In the genomic region with DNA sequence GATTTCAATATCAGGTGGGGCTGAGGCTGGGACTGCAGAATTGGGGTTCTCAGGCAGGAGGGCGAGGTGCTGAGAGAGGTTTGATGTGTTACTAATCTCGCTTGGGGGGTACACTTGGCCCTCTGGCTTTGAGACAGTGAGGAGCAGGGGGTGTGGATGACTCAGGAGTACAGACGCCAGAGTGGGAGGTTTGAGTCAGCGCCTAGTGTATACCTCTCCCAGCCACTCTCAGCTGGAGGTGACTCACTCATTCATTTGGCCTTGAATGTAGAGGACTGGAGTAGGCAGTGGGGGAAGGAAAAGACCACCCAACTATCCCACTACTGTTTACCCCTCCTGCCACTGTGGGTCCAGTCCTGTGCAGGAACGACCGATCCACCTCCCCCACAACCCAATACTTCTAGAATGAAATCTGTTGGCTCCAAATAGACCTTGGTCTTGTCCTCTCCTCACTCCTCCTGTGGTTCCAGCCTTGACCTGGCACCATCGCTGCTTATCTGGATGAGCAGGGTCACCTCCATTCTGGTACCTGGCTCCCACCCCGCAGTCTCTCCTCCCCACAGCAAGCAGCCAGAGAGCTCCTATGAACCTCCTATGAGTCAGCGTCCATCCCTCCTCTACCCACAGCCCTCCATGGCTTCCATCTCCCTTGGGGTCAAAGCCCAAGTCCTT, we compare ENCODE assay signal across 2 cellular contexts.
TF ChIP-seq lines count a peak whose summit lies in the region.

No MANE protein-coding gene starts in this region.

TF ChIP-seq in IMR-90, 13 proteins besides CTCF, POLR2A, EP300 and RAD21:
- TF ChIP-seq MAFK (IDR thresholded peaks at IDR 0.05; ENCODE audit: low read depth, low read length) (0 out of 2 replicates have a peak, but pooled peaks have one; percentile 4), CEBPB (IDR thresholded peaks at IDR 0.05; ENCODE audit: low read depth, low read length) (no peak), BHLHE40 (IDR thresholded peaks at IDR 0.05; ENCODE audit: low read depth, low read length) (no peak), CHD1 (IDR thresholded peaks at IDR 0.05; ENCODE audit: low read depth, low read length) (no peak), FOS (IDR thresholded peaks at IDR 0.05; ENCODE audit: low read depth, low read length) (peak; percentile 98), NFE2L2 (IDR thresholded peaks at IDR 0.05; ENCODE audit: low read depth, low read length) (peak; percentile 64; the same call in 1 of the 2 replicates), MAZ (IDR thresholded peaks at IDR 0.05; ENCODE audit: borderline replicate concordance, low read depth, low read length) (peak; percentile 66), MXI1 (IDR thresholded peaks at IDR 0.05; ENCODE audit: borderline replicate concordance, low read depth, low read length) (no peak), SMC3 (IDR thresholded peaks at IDR 0.05; ENCODE audit: low read depth, low read length) (0 out of 2 replicates have a peak, but pooled peaks have one; percentile 1), RFX5 (IDR thresholded peaks at IDR 0.05; ENCODE audit: low read depth, low read length) (no peak), RCOR1 (IDR thresholded peaks at IDR 0.05; ENCODE audit: insufficient replicate concordance, low read length) (no peak)
- TF ChIP-seq, protein P1, sequence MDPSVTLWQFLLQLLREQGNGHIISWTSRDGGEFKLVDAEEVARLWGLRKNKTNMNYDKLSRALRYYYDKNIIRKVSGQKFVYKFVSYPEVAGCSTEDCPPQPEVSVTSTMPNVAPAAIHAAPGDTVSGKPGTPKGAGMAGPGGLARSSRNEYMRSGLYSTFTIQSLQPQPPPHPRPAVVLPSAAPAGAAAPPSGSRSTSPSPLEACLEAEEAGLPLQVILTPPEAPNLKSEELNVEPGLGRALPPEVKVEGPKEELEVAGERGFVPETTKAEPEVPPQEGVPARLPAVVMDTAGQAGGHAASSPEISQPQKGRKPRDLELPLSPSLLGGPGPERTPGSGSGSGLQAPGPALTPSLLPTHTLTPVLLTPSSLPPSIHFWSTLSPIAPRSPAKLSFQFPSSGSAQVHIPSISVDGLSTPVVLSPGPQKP (IDR thresholded peaks at IDR 0.05; ENCODE audit: borderline replicate concordance, low read depth, low read length), result no peak
- TF ChIP-seq, protein P2, sequence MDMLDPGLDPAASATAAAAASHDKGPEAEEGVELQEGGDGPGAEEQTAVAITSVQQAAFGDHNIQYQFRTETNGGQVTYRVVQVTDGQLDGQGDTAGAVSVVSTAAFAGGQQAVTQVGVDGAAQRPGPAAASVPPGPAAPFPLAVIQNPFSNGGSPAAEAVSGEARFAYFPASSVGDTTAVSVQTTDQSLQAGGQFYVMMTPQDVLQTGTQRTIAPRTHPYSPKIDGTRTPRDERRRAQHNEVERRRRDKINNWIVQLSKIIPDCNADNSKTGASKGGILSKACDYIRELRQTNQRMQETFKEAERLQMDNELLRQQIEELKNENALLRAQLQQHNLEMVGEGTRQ (IDR thresholded peaks at IDR 0.05; ENCODE audit: low read depth, low read length), result no peak

TF ChIP-seq in K562, 482 proteins besides CTCF, POLR2A, EP300 and RAD21 (continues in another document):
- TF ChIP-seq SP1 (CRISPR knock-in tag; IDR thresholded peaks at IDR 0.05), result no peak
- TF ChIP-seq PYGO2 (tag; IDR thresholded peaks at IDR 0.05), result no peak
- TF ChIP-seq, protein P3, sequence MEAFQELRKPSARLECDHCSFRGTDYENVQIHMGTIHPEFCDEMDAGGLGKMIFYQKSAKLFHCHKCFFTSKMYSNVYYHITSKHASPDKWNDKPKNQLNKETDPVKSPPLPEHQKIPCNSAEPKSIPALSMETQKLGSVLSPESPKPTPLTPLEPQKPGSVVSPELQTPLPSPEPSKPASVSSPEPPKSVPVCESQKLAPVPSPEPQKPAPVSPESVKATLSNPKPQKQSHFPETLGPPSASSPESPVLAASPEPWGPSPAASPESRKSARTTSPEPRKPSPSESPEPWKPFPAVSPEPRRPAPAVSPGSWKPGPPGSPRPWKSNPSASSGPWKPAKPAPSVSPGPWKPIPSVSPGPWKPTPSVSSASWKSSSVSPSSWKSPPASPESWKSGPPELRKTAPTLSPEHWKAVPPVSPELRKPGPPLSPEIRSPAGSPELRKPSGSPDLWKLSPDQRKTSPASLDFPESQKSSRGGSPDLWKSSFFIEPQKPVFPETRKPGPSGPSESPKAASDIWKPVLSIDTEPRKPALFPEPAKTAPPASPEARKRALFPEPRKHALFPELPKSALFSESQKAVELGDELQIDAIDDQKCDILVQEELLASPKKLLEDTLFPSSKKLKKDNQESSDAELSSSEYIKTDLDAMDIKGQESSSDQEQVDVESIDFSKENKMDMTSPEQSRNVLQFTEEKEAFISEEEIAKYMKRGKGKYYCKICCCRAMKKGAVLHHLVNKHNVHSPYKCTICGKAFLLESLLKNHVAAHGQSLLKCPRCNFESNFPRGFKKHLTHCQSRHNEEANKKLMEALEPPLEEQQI (IDR thresholded peaks at IDR 0.05), result no peak
- TF ChIP-seq BRD4 (IDR thresholded peaks at IDR 0.05), result no peak
- TF ChIP-seq, protein P4, sequence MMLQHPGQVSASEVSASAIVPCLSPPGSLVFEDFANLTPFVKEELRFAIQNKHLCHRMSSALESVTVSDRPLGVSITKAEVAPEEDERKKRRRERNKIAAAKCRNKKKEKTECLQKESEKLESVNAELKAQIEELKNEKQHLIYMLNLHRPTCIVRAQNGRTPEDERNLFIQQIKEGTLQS (IDR thresholded peaks at IDR 0.05), result peak; percentile 96
- TF ChIP-seq, protein P4 (CRISPR knock-in tag; conservative IDR thresholded peaks at IDR 0.05), result peak; percentile 37; the same call in 1 of the 2 replicates
- no peak for TF ChIP-seq FOXJ2 (tag; IDR thresholded peaks at IDR 0.05)
- TF ChIP-seq ZNF589 (CRISPR knock-in tag; IDR thresholded peaks at IDR 0.05; ENCODE audit: low read depth), result no peak
- TF ChIP-seq CC2D1A (IDR thresholded peaks at IDR 0.05), result no peak
- no peak for TF ChIP-seq ZNF41 (CRISPR knock-in tag; conservative IDR thresholded peaks at IDR 0.05)
- no peak for TF ChIP-seq HMG20A (CRISPR knock-in tag; conservative IDR thresholded peaks at IDR 0.05)
- TF ChIP-seq ZNF436 (CRISPR knock-in tag; IDR thresholded peaks at IDR 0.05), result no peak
- no peak for TF ChIP-seq ZNF507 (tag; conservative IDR thresholded peaks at IDR 0.05)
- TF ChIP-seq ZFP30 (CRISPR knock-in tag; IDR thresholded peaks at IDR 0.05; ENCODE audit: borderline replicate concordance), result no peak
- TF ChIP-seq, protein P5, sequence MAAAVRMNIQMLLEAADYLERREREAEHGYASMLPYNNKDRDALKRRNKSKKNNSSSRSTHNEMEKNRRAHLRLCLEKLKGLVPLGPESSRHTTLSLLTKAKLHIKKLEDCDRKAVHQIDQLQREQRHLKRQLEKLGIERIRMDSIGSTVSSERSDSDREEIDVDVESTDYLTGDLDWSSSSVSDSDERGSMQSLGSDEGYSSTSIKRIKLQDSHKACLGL (CRISPR knock-in tag; IDR thresholded peaks at IDR 0.05; ENCODE audit: borderline replicate concordance, poor library complexity, severe bottlenecking), result no peak
- TF ChIP-seq, protein P2 (CRISPR knock-in tag; IDR thresholded peaks at IDR 0.05), result no peak
- TF ChIP-seq, protein P6, sequence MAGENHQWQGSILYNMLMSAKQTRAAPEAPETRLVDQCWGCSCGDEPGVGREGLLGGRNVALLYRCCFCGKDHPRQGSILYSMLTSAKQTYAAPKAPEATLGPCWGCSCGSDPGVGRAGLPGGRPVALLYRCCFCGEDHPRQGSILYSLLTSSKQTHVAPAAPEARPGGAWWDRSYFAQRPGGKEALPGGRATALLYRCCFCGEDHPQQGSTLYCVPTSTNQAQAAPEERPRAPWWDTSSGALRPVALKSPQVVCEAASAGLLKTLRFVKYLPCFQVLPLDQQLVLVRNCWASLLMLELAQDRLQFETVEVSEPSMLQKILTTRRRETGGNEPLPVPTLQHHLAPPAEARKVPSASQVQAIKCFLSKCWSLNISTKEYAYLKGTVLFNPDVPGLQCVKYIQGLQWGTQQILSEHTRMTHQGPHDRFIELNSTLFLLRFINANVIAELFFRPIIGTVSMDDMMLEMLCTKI (IDR thresholded peaks at IDR 0.05; ENCODE audit: partially characterized antibody), result no peak
- TF ChIP-seq, protein P7, sequence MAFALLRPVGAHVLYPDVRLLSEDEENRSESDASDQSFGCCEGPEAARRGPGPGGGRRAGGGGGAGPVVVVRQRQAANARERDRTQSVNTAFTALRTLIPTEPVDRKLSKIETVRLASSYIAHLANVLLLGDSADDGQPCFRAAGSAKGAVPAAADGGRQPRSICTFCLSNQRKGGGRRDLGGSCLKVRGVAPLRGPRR (CRISPR knock-in tag; IDR thresholded peaks at IDR 0.05), result no peak
- TF ChIP-seq SNRNP70 (optimal IDR thresholded peaks at IDR 0.05; ENCODE audit: low read depth, low read length), result no peak
- TF ChIP-seq POLR2G (IDR thresholded peaks at IDR 0.05; ENCODE audit: low read depth, low read length), result no peak
- TF ChIP-seq ZNF431 (CRISPR knock-in tag; IDR thresholded peaks at IDR 0.05), result no peak
- no peak for TF ChIP-seq ZFX (CRISPR knock-in tag; IDR thresholded peaks at IDR 0.05)
- no peak for TF ChIP-seq NFXL1 (CRISPR knock-in tag; IDR thresholded peaks at IDR 0.05)
- TF ChIP-seq ZFPM2 (CRISPR knock-in tag; IDR thresholded peaks at IDR 0.05), result no peak
- TF ChIP-seq, protein P8, sequence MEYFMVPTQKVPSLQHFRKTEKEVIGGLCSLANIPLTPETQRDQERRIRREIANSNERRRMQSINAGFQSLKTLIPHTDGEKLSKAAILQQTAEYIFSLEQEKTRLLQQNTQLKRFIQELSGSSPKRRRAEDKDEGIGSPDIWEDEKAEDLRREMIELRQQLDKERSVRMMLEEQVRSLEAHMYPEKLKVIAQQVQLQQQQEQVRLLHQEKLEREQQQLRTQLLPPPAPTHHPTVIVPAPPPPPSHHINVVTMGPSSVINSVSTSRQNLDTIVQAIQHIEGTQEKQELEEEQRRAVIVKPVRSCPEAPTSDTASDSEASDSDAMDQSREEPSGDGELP (CRISPR knock-in tag; IDR thresholded peaks at IDR 0.05; ENCODE audit: borderline replicate concordance), result peak; percentile 92
- TF ChIP-seq NRF1 (conservative IDR thresholded peaks at IDR 0.05 in 1 of 2, IDR thresholded peaks at IDR 0.05 in 1 of 2), result 0 out of 4 replicates have a peak, but pooled peaks of 1 of the 2 experiments have one; percentile 12
- no peak for TF ChIP-seq BRCA1 (IDR thresholded peaks at IDR 0.05)
- TF ChIP-seq BRCA1 (CRISPR knock-in tag; IDR thresholded peaks at IDR 0.05), result no peak
- TF ChIP-seq ZNF121 (CRISPR knock-in tag; conservative IDR thresholded peaks at IDR 0.05), result no peak
- TF ChIP-seq BRD9 (IDR thresholded peaks at IDR 0.05; ENCODE audit: low read depth, partially characterized antibody), result no peak
- TF ChIP-seq, protein P9, sequence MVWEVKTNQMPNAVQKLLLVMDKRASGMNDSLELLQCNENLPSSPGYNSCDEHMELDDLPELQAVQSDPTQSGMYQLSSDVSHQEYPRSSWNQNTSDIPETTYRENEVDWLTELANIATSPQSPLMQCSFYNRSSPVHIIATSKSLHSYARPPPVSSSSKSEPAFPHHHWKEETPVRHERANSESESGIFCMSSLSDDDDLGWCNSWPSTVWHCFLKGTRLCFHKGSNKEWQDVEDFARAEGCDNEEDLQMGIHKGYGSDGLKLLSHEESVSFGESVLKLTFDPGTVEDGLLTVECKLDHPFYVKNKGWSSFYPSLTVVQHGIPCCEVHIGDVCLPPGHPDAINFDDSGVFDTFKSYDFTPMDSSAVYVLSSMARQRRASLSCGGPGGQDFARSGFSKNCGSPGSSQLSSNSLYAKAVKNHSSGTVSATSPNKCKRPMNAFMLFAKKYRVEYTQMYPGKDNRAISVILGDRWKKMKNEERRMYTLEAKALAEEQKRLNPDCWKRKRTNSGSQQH (CRISPR knock-in tag; IDR thresholded peaks at IDR 0.05), result no peak
- TF ChIP-seq GABPB1 (CRISPR knock-in tag; IDR thresholded peaks at IDR 0.05), result no peak
- no peak for TF ChIP-seq NR4A1 (CRISPR knock-in tag; IDR thresholded peaks at IDR 0.05)
- no peak for TF ChIP-seq NR4A1 (tag; IDR thresholded peaks at IDR 0.05)
- TF ChIP-seq SPI1 (IDR thresholded peaks at IDR 0.05; ENCODE audit: borderline replicate concordance, low read depth, low read length), result no peak
- TF ChIP-seq, protein P1 (CRISPR knock-in tag; IDR thresholded peaks at IDR 0.05), result no peak
- TF ChIP-seq, protein P10, sequence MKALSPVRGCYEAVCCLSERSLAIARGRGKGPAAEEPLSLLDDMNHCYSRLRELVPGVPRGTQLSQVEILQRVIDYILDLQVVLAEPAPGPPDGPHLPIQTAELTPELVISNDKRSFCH (CRISPR knock-in tag; IDR thresholded peaks at IDR 0.05), result no peak
- TF ChIP-seq, protein P10 (tag; IDR thresholded peaks at IDR 0.05), result no peak
- TF ChIP-seq PTTG1 (tag; IDR thresholded peaks at IDR 0.05; ENCODE audit: low read depth), result no peak
- TF ChIP-seq SREBF1 (IDR thresholded peaks at IDR 0.05; ENCODE audit: borderline replicate concordance, low read depth, low read length), result no peak
- no peak for TF ChIP-seq ZNF239 (CRISPR knock-in tag; IDR thresholded peaks at IDR 0.05)
- no peak for TF ChIP-seq ZNF24 (IDR thresholded peaks at IDR 0.05)
- no peak for TF ChIP-seq WHSC1 (IDR thresholded peaks at IDR 0.05; ENCODE audit: low read length)
- no peak for TF ChIP-seq GABPA (tag; conservative IDR thresholded peaks at IDR 0.05; ENCODE audit: low read depth)
- TF ChIP-seq, protein P11, sequence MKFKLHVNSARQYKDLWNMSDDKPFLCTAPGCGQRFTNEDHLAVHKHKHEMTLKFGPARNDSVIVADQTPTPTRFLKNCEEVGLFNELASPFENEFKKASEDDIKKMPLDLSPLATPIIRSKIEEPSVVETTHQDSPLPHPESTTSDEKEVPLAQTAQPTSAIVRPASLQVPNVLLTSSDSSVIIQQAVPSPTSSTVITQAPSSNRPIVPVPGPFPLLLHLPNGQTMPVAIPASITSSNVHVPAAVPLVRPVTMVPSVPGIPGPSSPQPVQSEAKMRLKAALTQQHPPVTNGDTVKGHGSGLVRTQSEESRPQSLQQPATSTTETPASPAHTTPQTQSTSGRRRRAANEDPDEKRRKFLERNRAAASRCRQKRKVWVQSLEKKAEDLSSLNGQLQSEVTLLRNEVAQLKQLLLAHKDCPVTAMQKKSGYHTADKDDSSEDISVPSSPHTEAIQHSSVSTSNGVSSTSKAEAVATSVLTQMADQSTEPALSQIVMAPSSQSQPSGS (CRISPR knock-in tag; IDR thresholded peaks at IDR 0.05), result no peak
- TF ChIP-seq SRSF1 (IDR thresholded peaks at IDR 0.05; ENCODE audit: low read depth, low read length), result no peak
